Comparison of ENCODE assay signal across 8 cellular contexts in the genomic region with DNA sequence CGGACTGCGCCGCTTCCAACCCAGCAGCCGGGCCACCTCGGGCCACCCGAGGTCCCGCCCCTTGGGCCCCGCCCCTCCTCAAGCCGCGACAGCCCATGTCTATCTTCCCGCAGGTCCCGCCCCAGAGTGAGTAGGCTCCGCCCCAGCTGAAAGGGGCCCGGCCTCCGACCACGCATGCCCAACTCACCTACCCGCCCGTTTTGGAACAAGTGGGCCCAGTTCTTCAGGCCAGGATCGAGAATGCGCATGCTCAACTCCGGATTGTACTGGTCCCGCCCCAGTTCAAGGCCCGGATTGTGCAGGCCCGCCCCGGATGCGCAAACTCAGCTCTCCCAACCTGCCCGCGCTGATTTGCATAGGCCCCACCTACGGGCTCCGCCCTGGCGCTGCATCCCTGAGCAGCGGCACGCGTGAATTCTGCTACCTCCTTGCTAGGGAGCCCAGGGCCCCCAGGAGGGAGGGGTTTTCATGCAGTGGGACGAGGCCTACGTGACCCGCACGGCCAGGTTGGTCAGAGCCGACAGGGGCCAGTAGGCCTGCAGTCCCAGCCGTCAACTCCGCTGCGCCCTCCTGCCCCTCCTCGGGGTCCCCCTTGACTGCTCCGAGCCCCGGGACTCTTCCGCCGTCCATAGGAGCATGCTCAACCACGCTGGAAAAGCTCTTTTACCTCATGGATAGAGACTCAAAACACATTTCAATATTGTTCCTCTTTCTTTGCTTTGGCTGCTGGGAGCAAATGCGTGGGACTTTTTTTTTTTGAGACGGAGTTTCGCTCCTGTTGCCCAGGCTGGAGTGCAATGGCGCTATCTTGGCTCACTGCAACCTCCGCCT. TPM values are rescaled to one million over a fixed set of nuclear protein-coding genes. Genes with fewer than 3 reads are reported as not detected.
DNase-seq lines count a peak whose midpoint lies in the region; ATAC-seq, FAIRE-seq and TF ChIP-seq lines count a peak whose summit lies in the region.

Gene PFKFB4 (minus strand): TSS at position 8 of the 831 bp plus-strand sequence. CDS start 26 bp downstream, outside the sequence.

- ATAC-seq in HG03442 (IDR thresholded peaks at IDR 0.05; ENCODE audit: unreplicated experiment), result peak; percentile 79

- CTCF ChIA-PET in BJ (lab: Yijun Ruan, JAX), result interaction anchor here (0.7 to 2.8 kb wide), 13 partner anchors 9 to 156 kb away, joined by 3 to 10 read pairs (median 5); partner anchors contain the start of genes SLC26A6 and UQCRC1

- POLR2A ChIA-PET in BJ (lab: Charles Lee), result interaction anchor here (0.5 to 1.4 kb wide), 4 partner anchors 78 to 421 kb away, joined by 3 to 9 read pairs (median 4); partner anchors contain the start of genes ATRIP and SLC26A6

- no peaks in the 10 kb centered on the region for H3K27me3 ChIP-seq in BJ (ENCODE audit: control insufficient read depth, insufficient read depth, low read length)

- peak; percentile 97 for DNase-seq in BJ (ENCODE audit: low read depth)
- peak; percentile 82 for DNase-seq in GM19239 (ENCODE audit: insufficient read length, low spot score)
- peak; percentile 92 for DNase-seq in NCI-H510A treated with DMSO at 0.1 percent for 48 hours (lab: John Stamatoyannopoulos, UW)
- DNase-seq in activated CD4-positive, alpha-beta T cell treated with anti-CD3 and anti-CD28 coated beads for 4 hours, result peak; percentile 98 to 99
- peak; percentile 97 for DNase-seq in kidney glomerular epithelial cell (lab: John Stamatoyannopoulos, UW)
- DNase-seq in stimulated activated CD4-positive, alpha-beta T cell treated with anti-CD3 and anti-CD28 coated beads, Interleukin-15, amount 100 ng/mL, for 48 hours (ENCODE audit: low read depth in 2 of 2), result peak; percentile 98 to 100

- peaks cover 8% of the 10 kb centered on the region; the same call in 1 of the 2 replicates for H3K36me3 ChIP-seq in BJ (ENCODE audit: control insufficient read depth, insufficient read depth, low read length)

- peak; percentile 99 for FAIRE-seq in GM19239 (lab: Jason Lieb, UNC)

- H3K4me3 ChIP-seq in BJ (ENCODE audit: low read depth, low read length), result peak within 1 kb of the TSS; percentile 89

- peak within 1 kb of the TSS; percentile 78 for H3K27ac ChIP-seq in cingulate gyrus (ENCODE audit: low read depth, low read length)

- peak; percentile 10; the same call in 1 of the 2 replicates for TF ChIP-seq CTCF in BJ (IDR thresholded peaks at IDR 0.05; ENCODE audit: insufficient read depth, low read depth, low read length)

RNA-seq across cellular contexts. Expression of gene PFKFB4, which starts in this region (rescaled TPM):
- 9.8 and 12.8 TPM in 2 replicates for polyA plus RNA-seq in BJ (2011; rRNA removed)
- 7.0 and 13.4 TPM in 2 replicates for polyA minus RNA-seq in BJ (2011; rRNA and poly(A)+ RNA removed)

Comparison
In these comparisons a context has a peak if more than half of its experiments do, and no peak if none do; other contexts are left out.
1. Peak in every context shown above with its lines: DNase-seq, ATAC-seq, H3K4me3 ChIP-seq and H3K27ac ChIP-seq.